ENCODE assay signal across 7 cellular contexts in the genomic region with DNA sequence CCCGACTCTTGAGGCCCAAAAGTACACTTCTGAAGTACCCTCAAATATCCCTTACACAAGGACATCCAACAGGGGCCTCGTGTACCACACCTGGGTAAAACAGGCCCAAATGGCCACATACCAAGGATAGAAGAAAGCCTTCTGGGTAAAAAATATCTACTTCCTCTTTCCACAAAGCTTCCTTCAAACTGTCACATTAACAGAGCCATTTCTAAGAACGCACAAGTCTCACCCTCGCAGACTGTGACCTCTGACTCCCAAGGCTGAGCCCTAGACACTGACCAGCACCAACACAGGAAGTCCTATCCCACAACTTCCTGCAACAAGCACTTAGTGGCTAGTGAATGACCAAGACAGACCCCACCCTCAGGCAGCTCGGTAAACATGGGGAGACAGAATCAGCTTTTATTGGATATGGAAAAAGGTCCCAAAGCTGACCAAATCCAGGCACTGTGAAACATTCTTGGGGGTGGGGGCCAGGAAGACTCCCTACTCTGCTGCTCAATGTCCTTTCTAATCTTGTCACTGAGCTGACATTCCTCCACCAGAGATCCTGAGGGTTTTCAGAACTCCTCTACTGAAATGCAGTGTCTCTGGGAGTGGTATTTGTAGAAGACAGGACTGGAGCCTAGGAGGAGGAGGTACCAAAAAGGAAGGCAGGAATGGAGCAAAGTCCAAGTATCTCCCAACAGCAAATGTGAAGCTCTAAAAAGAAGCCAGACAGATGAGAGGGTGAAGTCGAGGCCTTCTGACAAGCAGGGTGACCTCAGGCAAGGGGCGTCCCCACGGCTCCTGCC. TPM values are rescaled to one million over a fixed set of nuclear protein-coding genes. Genes with fewer than 3 reads are reported as not detected.
DNase-seq lines count a peak whose midpoint lies in the region; ATAC-seq and TF ChIP-seq lines count a peak whose summit lies in the region.

No MANE protein-coding gene starts in this region.

- no peaks in the 10 kb centered on the region for H3K27me3 ChIP-seq in SU-DHL-6 (ENCODE audit: low read length)

- no peak overlapping the region for H3K4me3 ChIP-seq in SU-DHL-6 (ENCODE audit: insufficient read depth, low read length, poor library complexity, severe bottlenecking)

- H3K9me3 ChIP-seq in SU-DHL-6 (ENCODE audit: insufficient read depth, low read length) = no peaks in the 10 kb centered on the region

- no peak for TF ChIP-seq CTCF in SU-DHL-6 (IDR thresholded peaks at IDR 0.05; ENCODE audit: insufficient read depth, low read length, poor library complexity, severe bottlenecking)

- DNase-seq in HT-29 (ENCODE audit: low spot score) = peak; percentile 60
- peak; percentile 52 for DNase-seq in globus pallidus (ENCODE audit: low spot score)
- DNase-seq in renal cortical epithelial cell (ENCODE audit: low read depth) = peak; percentile 75
- DNase-seq in stimulated activated CD4-positive, alpha-beta T cell treated with anti-CD3 and anti-CD28 coated beads, Interleukin-12 subunit alpha, Interleukin-12 subunit beta, amount 100 ng/mL, for 4 hours = no peak
- DNase-seq in cortex of kidney (lab: John Stamatoyannopoulos, UW) = no peak

- no peak for ATAC-seq in HG02678 (IDR thresholded peaks at IDR 0.05; ENCODE audit: unreplicated experiment)

- peak overlapping the region; percentile 2 for H3K4me2 ChIP-seq in SU-DHL-6 (ENCODE audit: low read depth, low read length, poor library complexity, severe bottlenecking)

- no peaks in the 10 kb centered on the region for H3F3A ChIP-seq in SU-DHL-6 (ENCODE audit: insufficient read depth)

- H3K9ac ChIP-seq in SU-DHL-6 (ENCODE audit: low read length) = no peak overlapping the region

- H3K9me2 ChIP-seq in SU-DHL-6 (replicated peaks; ENCODE audit: insufficient read depth, low read length) = no peaks in the 10 kb centered on the region

- no peak overlapping the region for H2AFZ ChIP-seq in SU-DHL-6 (ENCODE audit: low read depth, low read length, severe bottlenecking)

- peak overlapping the region; percentile 22; the same call in 1 of the 2 replicates for H3K27ac ChIP-seq in SU-DHL-6 (ENCODE audit: low read depth, low read length)

- H3K79me2 ChIP-seq in SU-DHL-6 (ENCODE audit: insufficient read depth, low read length) = peaks cover 46% of the 10 kb centered on the region

- H3K36me3 ChIP-seq in SU-DHL-6 (ENCODE audit: low read length) = peaks cover 5% of the 10 kb centered on the region; the same call in 1 of the 2 replicates

- no peaks in the 10 kb centered on the region for H4K20me1 ChIP-seq in SU-DHL-6 (ENCODE audit: low read depth, low read length)

RNA-seq across cellular contexts. Expression of a gene that starts 15.9 kb away (rescaled TPM):
- total RNA-seq in HT-29 (2014; rRNA removed; shearing (Covaris generic)) = 38.4 and 39.9 TPM in 2 replicates
- 54.0 and 58.3 TPM in 2 replicates for total RNA-seq in renal cortical epithelial cell

RNA-seq across cellular contexts. Expression of a gene that starts 16.2 kb away (rescaled TPM):
- total RNA-seq in HT-29 (2014; rRNA removed; shearing (Covaris generic)) = 16.8 and 17.4 TPM in 2 replicates
- 63.2 and 78.4 TPM in 2 replicates for total RNA-seq in renal cortical epithelial cell

Comparison
In these comparisons a context has a peak if more than half of its experiments do, and no peak if none do; other contexts are left out.
1. DNase-seq: peak in HT-29 (single experiment), globus pallidus (single experiment) and renal cortical epithelial cell (single experiment); none in stimulated activated CD4-positive, alpha-beta T cell treated with anti-CD3 and anti-CD28 coated beads, Interleukin-12 subunit alpha, Interleukin-12 subunit beta, amount 100 ng/mL, for 4 hours (single experiment) and cortex of kidney (single experiment).